In the genomic region with DNA sequence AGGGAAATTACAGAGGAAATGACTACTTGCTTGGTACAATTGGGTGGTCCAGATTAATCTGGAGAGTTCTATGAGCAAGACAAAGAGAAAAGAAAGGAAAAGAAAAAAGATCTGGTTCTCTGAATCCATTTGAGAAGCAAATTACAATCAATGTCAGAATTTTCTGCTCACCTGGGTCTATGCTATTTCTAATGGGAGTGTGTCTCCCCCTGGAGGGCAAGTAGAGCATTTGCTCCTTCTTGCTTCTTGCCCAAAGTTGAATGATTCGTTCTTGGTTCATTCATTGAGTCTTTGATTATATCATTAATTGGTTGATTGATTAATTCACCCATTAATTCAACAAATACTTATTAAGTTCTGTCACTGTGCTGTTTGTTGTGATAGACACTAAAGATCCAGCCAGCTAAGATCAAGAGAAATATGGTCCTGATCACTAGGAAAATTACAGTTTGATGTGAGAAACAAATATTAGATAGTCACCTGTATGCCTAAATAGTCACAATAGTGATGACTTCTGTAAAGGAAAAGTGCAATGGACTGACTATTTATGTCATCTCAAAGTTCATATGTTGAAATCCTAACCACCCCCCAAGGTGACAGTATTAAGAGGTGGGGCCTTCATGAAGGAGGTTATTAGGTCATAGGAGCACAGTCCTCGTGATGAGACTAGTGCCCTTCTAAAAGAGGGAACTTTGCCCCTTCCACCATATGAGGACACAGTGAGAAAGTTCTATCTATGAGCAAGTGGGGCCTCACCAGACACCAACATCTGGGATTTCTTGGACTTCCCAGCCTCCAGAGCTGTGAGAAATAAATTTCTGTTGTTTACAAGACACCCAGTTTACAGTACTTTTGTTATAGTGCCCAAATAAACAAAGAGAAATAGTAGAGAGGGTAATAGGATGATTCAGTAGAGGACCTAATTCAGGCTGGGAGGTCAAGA, we compare ENCODE assay signal across 8 cellular contexts. TPM values are rescaled to one million over a fixed set of nuclear protein-coding genes. Genes with fewer than 3 reads are reported as not detected.
DNase-seq lines count a peak whose midpoint lies in the region; ATAC-seq and TF ChIP-seq lines count a peak whose summit lies in the region.

No MANE protein-coding gene starts in this region.

- no peaks in the 10 kb centered on the region for H3K4me1 ChIP-seq in testis

- no peak overlapping the region for H3K27ac ChIP-seq in testis

- intact Hi-C loops in left colon (cut with DNase I, micrococcal nuclease) = loop anchor here in 1 of 2 donors (10.0 kb wide), 1 partner anchor 81 kb away; no protein-coding TSS in a partner anchor
- intact Hi-C loops in testis (cut with DNase I; ENCODE audit: low total_unique reads) = no loop called here

- in situ Hi-C loops in G401 (cut with HindIII; ENCODE audit: low sequenced_read_pairs) = no loop called here

- no peak for TF ChIP-seq POLR2A in testis (IDR thresholded peaks at IDR 0.05)

- TF ChIP-seq CTCF in cardiac fibroblast (IDR thresholded peaks at IDR 0.05; ENCODE audit: low read depth, low read length) (peak; percentile 89), testis (IDR thresholded peaks at IDR 0.05) (peak; percentile 73 to 88 (median 81))

- ATAC-seq in SK-N-SH treated with all-trans-retinoic acid at 6 μM for 48 hours (peak; percentile 77), left colon (peak; percentile 75), GM19035 (IDR thresholded peaks at IDR 0.05; ENCODE audit: unreplicated experiment) (no peak)

- no peak overlapping the region for H3K4me3 ChIP-seq in cardiac fibroblast (replicated peaks in 1 of 2; ENCODE audit: low read depth in 2 of 2, low read length in 2 of 2)
- no peak overlapping the region for H3K4me3 ChIP-seq in testis

- no peaks in the 10 kb centered on the region for H3K9me3 ChIP-seq in testis

- 30 to 36% methylated on average over 2 of the region's 2 CpGs for WGBS in testis, 2 donors

- DNase-seq in 8988T = peak; percentile 18
- peak; percentile 81 for DNase-seq in G401 (ENCODE audit: low spot score)
- DNase-seq in M059J (ENCODE audit: low read depth) = peak; percentile 57
- DNase-seq in cardiac fibroblast (ENCODE audit: low read depth in 2 of 2) = peak; percentile 74 to 76
- no peak for DNase-seq in left colon
- DNase-seq in testis = no peak

- no peaks in the 10 kb centered on the region for H3K27me3 ChIP-seq in testis

- H3K36me3 ChIP-seq in testis (ENCODE audit: low read depth, missing control alignments) = no peaks in the 10 kb centered on the region

TF ChIP-seq in SK-N-SH treated with all-trans-retinoic acid at 6 μM for 48 hours, 23 proteins besides CTCF, POLR2A, EP300 and RAD21:
- TF ChIP-seq ZC3H10 (CRISPR knock-in tag; IDR thresholded peaks at IDR 0.05) (no peak), ZNF70 (CRISPR knock-in tag; IDR thresholded peaks at IDR 0.05) (no peak), ARNTL (CRISPR knock-in tag; IDR thresholded peaks at IDR 0.05; ENCODE audit: borderline replicate concordance, low read depth) (no peak), TCF4 (CRISPR knock-in tag; IDR thresholded peaks at IDR 0.05; ENCODE audit: borderline replicate concordance) (no peak), BACH2 (CRISPR knock-in tag; IDR thresholded peaks at IDR 0.05; ENCODE audit: borderline replicate concordance) (no peak), RARB (CRISPR knock-in tag; IDR thresholded peaks at IDR 0.05) (no peak), CSDC2 (CRISPR knock-in tag; IDR thresholded peaks at IDR 0.05) (no peak), ZFP3 (CRISPR knock-in tag; IDR thresholded peaks at IDR 0.05) (no peak), ZNF8 (CRISPR knock-in tag; IDR thresholded peaks at IDR 0.05) (no peak), POU6F1 (CRISPR knock-in tag; IDR thresholded peaks at IDR 0.05; ENCODE audit: borderline replicate concordance, low read depth) (no peak), ZNF565 (CRISPR knock-in tag; conservative IDR thresholded peaks at IDR 0.05; ENCODE audit: low read depth) (no peak)
- TF ChIP-seq, protein P1, sequence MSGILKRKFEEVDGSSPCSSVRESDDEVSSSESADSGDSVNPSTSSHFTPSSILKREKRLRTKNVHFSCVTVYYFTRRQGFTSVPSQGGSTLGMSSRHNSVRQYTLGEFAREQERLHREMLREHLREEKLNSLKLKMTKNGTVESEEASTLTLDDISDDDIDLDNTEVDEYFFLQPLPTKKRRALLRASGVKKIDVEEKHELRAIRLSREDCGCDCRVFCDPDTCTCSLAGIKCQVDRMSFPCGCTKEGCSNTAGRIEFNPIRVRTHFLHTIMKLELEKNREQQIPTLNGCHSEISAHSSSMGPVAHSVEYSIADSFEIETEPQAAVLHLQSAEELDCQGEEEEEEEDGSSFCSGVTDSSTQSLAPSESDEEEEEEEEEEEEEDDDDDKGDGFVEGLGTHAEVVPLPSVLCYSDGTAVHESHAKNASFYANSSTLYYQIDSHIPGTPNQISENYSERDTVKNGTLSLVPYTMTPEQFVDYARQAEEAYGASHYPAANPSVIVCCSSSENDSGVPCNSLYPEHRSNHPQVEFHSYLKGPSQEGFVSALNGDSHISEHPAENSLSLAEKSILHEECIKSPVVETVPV (CRISPR knock-in tag; IDR thresholded peaks at IDR 0.05) = no peak

RNA-seq across cellular contexts. Expression of gene ASB8, which starts 8.0 kb away (rescaled TPM):
- total RNA-seq in G401 (2014; rRNA removed; shearing (Covaris generic)) = 10.4 and 11.0 TPM in 2 replicates
- total RNA-seq in M059J (2014; rRNA removed; shearing (Covaris generic)) = 23.9 and 43.6 TPM in 2 replicates
- total RNA-seq in left colon (10 to 100 TPM; 47.9 to 49.0 TPM), testis (10 to 100 TPM; 34.7 to 55.4 TPM)
- 46.8 TPM for polyA plus RNA-seq in testis (ENCODE audit: insufficient read depth, low read depth, low replicate concordance)

RNA-seq across cellular contexts. Expression of gene CCDC184, which starts 18.1 kb away (rescaled TPM):
- total RNA-seq in G401 (2014; rRNA removed; shearing (Covaris generic)) = 0.03 and 0.06 TPM in 2 replicates
- 0.12 TPM in 1 of 2 replicates, not detected in the other for total RNA-seq in M059J (2014; rRNA removed; shearing (Covaris generic))
- total RNA-seq in left colon = under 1 TPM; 0.15 to 0.50 TPM
- total RNA-seq in testis = 1 to 10 TPM; 6.9 to 8.0 TPM
- polyA plus RNA-seq in testis (ENCODE audit: insufficient read depth, low read depth, low replicate concordance) = 7.8 TPM

RNA-seq across cellular contexts. Expression of gene OR10AD1, which starts 37.7 kb away (rescaled TPM):
- not detected in 2 replicates for total RNA-seq in G401 (2014; rRNA removed; shearing (Covaris generic))
- not detected in 2 replicates for total RNA-seq in M059J (2014; rRNA removed; shearing (Covaris generic))
- total RNA-seq in left colon = not detected
- not detected for total RNA-seq in testis
- 0.66 TPM for polyA plus RNA-seq in testis (ENCODE audit: insufficient read depth, low read depth, low replicate concordance)

RNA-seq across cellular contexts. Expression of gene PFKM, which starts 46.2 kb away (rescaled TPM):
- total RNA-seq in G401 (2014; rRNA removed; shearing (Covaris generic)) = 71.9 and 90.2 TPM in 2 replicates
- 23.0 and 38.8 TPM in 2 replicates for total RNA-seq in M059J (2014; rRNA removed; shearing (Covaris generic))
- 10 to 100 TPM; 48.1 to 49.6 TPM for total RNA-seq in left colon
- 100 to 1,000 TPM in 1 of 2 donors, 10 to 100 TPM in 1; 99.6 to 104 TPM for total RNA-seq in testis
- 190 TPM for polyA plus RNA-seq in testis (ENCODE audit: insufficient read depth, low read depth, low replicate concordance)

RNA-seq across cellular contexts. Expression of gene SENP1, which starts 59.5 kb away (rescaled TPM):
- total RNA-seq in G401 (2014; rRNA removed; shearing (Covaris generic)) = 20.7 and 27.3 TPM in 2 replicates
- total RNA-seq in M059J (2014; rRNA removed; shearing (Covaris generic)) = 25.9 and 37.4 TPM in 2 replicates
- 10 to 100 TPM; 12.1 to 14.4 TPM for total RNA-seq in left colon
- 100 to 1,000 TPM in 1 of 2 donors, 10 to 100 TPM in 1; 84.2 to 105 TPM for total RNA-seq in testis
- 148 TPM for polyA plus RNA-seq in testis (ENCODE audit: insufficient read depth, low read depth, low replicate concordance)

Comparison
In these comparisons a context has a peak if more than half of its experiments do, and no peak if none do; other contexts are left out.
1. DNase-seq: peak in 8988T (single experiment), G401 (single experiment), M059J (single experiment) and cardiac fibroblast (2 of 2); none in left colon (0 of 2) and testis (single experiment).